ENCODE assay signal across 8 cellular contexts in genomic region chr21:45590726-45591618, GRCh38. TPM values are rescaled to one million over a fixed set of nuclear protein-coding genes. Genes with fewer than 3 reads are reported as not detected.
DNase-seq lines count a peak whose midpoint lies in the region; ATAC-seq, FAIRE-seq and TF ChIP-seq lines count a peak whose summit lies in the region.

No MANE protein-coding gene starts in this region.

- H3K4me2 ChIP-seq in MM.1S (ENCODE audit: low read depth, low read length) (peak overlapping the region; percentile 51), HepG2 (ENCODE audit: low read depth, low read length) (no peak overlapping the region)

- WGBS in HepG2 (ENCODE audit: low lambda C conversion rate) = 87% methylated on average over 34 of the region's 53 CpGs

- H3K36me3 ChIP-seq in MM.1S (replicated peaks; ENCODE audit: insufficient read depth, low read length) (no peaks in the 10 kb centered on the region), HepG2 (replicated peaks in 1 of 2; ENCODE audit: control insufficient read depth in 1 of 2, insufficient read depth in 2 of 2, low read length in 2 of 2) (no peaks in the 10 kb centered on the region)

- H3F3A ChIP-seq in MM.1S (ENCODE audit: insufficient read depth, low read length) = 0 out of 2 replicates have a peak, but pooled peaks cover 4% of the 10 kb centered on the region

- DNase-seq in GM12864 (ENCODE audit: low read depth) (no peak), MM.1S (no peak), HepG2 (ENCODE audit: low spot score) (no peak), NCI-H1092 treated with DMSO at 0.1 percent for 48 hours (lab: John Stamatoyannopoulos, UW) (no peak), dedifferentiated amniotic fluid mesenchymal stem cell (ENCODE audit: extremely low spot score) (no peak)
- peak; percentile 68 for DNase-seq in activated naive CD4-positive, alpha-beta T cell treated with anti-CD3 and anti-CD28 coated beads, Interleukin-2, amount 10 ng/mL, durations not matched to agents 7 days and 5 days
- DNase-seq in stimulated activated naive CD4-positive, alpha-beta T cell (lab: John Stamatoyannopoulos, UW) = peak; percentile 60 to 84 (median 75)

- H3K36me3 Mint-ChIP-seq in activated naive CD4-positive, alpha-beta T cell treated with anti-CD3 and anti-CD28 coated beads, Interleukin-2, amount 10 ng/mL, durations not matched to agents 7 days and 5 days = no peaks in the 10 kb centered on the region

- peaks cover 23% of the 10 kb centered on the region for H3K9me3 Mint-ChIP-seq in activated naive CD4-positive, alpha-beta T cell treated with anti-CD3 and anti-CD28 coated beads, Interleukin-2, amount 10 ng/mL, durations not matched to agents 7 days and 5 days

- H3K4me3 ChIP-seq in GM12864 (ENCODE audit: low read depth, low read length) (peak overlapping the region; percentile 37), MM.1S (ENCODE audit: low read length) (peak overlapping the region; percentile 30; the same call in 1 of the 2 replicates), HepG2 (replicated peaks in 1 of 3; ENCODE audit: insufficient read depth in 1 of 3, low read depth in 2 of 3, low read length in 3 of 3) (no peak overlapping the region)

- peak; percentile 52 for FAIRE-seq in HepG2 (lab: Jason Lieb, UNC)

- H3K27me3 Mint-ChIP-seq in activated naive CD4-positive, alpha-beta T cell treated with anti-CD3 and anti-CD28 coated beads, Interleukin-2, amount 10 ng/mL, durations not matched to agents 7 days and 5 days = peaks cover 19% of the 10 kb centered on the region

- H3K4me1 Mint-ChIP-seq in activated naive CD4-positive, alpha-beta T cell treated with anti-CD3 and anti-CD28 coated beads, Interleukin-2, amount 10 ng/mL, durations not matched to agents 7 days and 5 days = peaks cover 10% of the 10 kb centered on the region

- TF ChIP-seq POLR2A in HepG2 (IDR thresholded peaks at IDR 0.05; ENCODE audit: insufficient read depth in 1 of 2, low read depth in 2 of 2, low read length in 2 of 2) = no peak

- POLR2A ChIA-PET in HepG2 (lab: Yijun Ruan, JAX) = no interaction called here

- peak overlapping the region; percentile 8 for H3K4me3 Mint-ChIP-seq in activated naive CD4-positive, alpha-beta T cell treated with anti-CD3 and anti-CD28 coated beads, Interleukin-2, amount 10 ng/mL, durations not matched to agents 7 days and 5 days

- TF ChIP-seq EP300 in HepG2 (IDR thresholded peaks at IDR 0.05; ENCODE audit: low read depth in 2 of 2, low read length in 2 of 2) (no peak), HepG2 (CRISPR knock-in tag; IDR thresholded peaks at IDR 0.05; ENCODE audit: borderline replicate concordance) (no peak)

- no peaks in the 10 kb centered on the region for H3K9me2 ChIP-seq in MM.1S (replicated peaks; ENCODE audit: insufficient read depth, low read length)

- intact Hi-C loops in HepG2 (cut with micrococcal nuclease; ENCODE audit: unreplicated experiment) = no loop called here

- ATAC-seq in HepG2 = peak; percentile 32; the same call in 2 of the 3 replicates
- ATAC-seq in HG03108 (IDR thresholded peaks at IDR 0.05; ENCODE audit: unreplicated experiment) = no peak

- no peaks in the 10 kb centered on the region for H3K9me3 ChIP-seq in MM.1S (replicated peaks; ENCODE audit: insufficient read depth, low read length)
- peaks cover 9% of the 10 kb centered on the region for H3K9me3 ChIP-seq in HepG2 (ENCODE audit: low read length)

- no peak for TF ChIP-seq RAD21 in HepG2 (CRISPR knock-in tag; IDR thresholded peaks at IDR 0.05)

- CTCF ChIA-PET in activated naive CD4-positive, alpha-beta T cell treated with anti-CD3 and anti-CD28 coated beads, Interleukin-2, amount 10 ng/mL, durations not matched to agents 7 days and 5 days (lab: Charles Lee) = no interaction called here
- CTCF ChIA-PET in HepG2 (lab: Yijun Ruan, JAX; ENCODE audit: low intra/inter-chr PET ratio, low total read pairs) = no interaction called here

- BruUV-seq in HepG2 (replicated peaks; lab: Mats Ljungman, UMichigan) = no TSS peak

- no peak overlapping the region for H3K27ac Mint-ChIP-seq in activated naive CD4-positive, alpha-beta T cell treated with anti-CD3 and anti-CD28 coated beads, Interleukin-2, amount 10 ng/mL, durations not matched to agents 7 days and 5 days

- H3K9ac ChIP-seq in MM.1S (ENCODE audit: low read length) (no peak overlapping the region), HepG2 (ENCODE audit: insufficient read depth, low read depth, low read length) (no peak overlapping the region)

- H3K79me2 ChIP-seq in MM.1S (ENCODE audit: low read length) = no peaks in the 10 kb centered on the region
- H3K79me2 ChIP-seq in HepG2 (ENCODE audit: insufficient read depth, low read length) = no peaks in the 10 kb centered on the region

- H2AFZ ChIP-seq in MM.1S (ENCODE audit: low read length) (no peak overlapping the region), HepG2 (ENCODE audit: low read length) (no peak overlapping the region)

- H3K4me1 ChIP-seq in MM.1S (ENCODE audit: low read length) = peaks cover 11% of the 10 kb centered on the region
- H3K4me1 ChIP-seq in HepG2 (ENCODE audit: insufficient read depth, low read length) = no peaks in the 10 kb centered on the region

- in situ Hi-C loops in HepG2 (cut with HindIII; ENCODE audit: extremely low pct_ligation_motif_present, low pct_unique_long_range_greater_than_20kb) = no loop called here

- H3K27me3 ChIP-seq in MM.1S (replicated peaks; ENCODE audit: insufficient read depth, low read length) (peaks cover 79% of the 10 kb centered on the region), HepG2 (ENCODE audit: control insufficient read depth in 1 of 2, insufficient read depth in 2 of 2, low read length in 2 of 2) (peaks cover 0 to 2% of the 10 kb centered on the region in 2 experiments; a peak in 1 of 5 replicates)

- TF ChIP-seq CTCF in GM12864 (IDR thresholded peaks at IDR 0.05; ENCODE audit: low read depth, low read length, missing control alignments) (no peak), MM.1S (IDR thresholded peaks at IDR 0.05; ENCODE audit: low read length) (no peak), HepG2 (CRISPR knock-in tag; IDR thresholded peaks at IDR 0.05) (no peak)

- no peak overlapping the region for H3K27ac ChIP-seq in MM.1S (ENCODE audit: low read length)
- no peak overlapping the region for H3K27ac ChIP-seq in HepG2 (ENCODE audit: extremely low read length, insufficient read depth, low read length)

- H4K20me1 ChIP-seq in MM.1S (ENCODE audit: insufficient read depth, low read length) (no peaks in the 10 kb centered on the region), HepG2 (ENCODE audit: insufficient read depth, low read length) (no peaks in the 10 kb centered on the region)

TF ChIP-seq in HepG2, 621 proteins besides CTCF, POLR2A, EP300 and RAD21:
- TF ChIP-seq LCORL (IDR thresholded peaks at IDR 0.05) (peak; percentile 19; the same call in 1 of the 2 replicates), LCORL (CRISPR knock-in tag; IDR thresholded peaks at IDR 0.05) (no peak), SP1 (IDR thresholded peaks at IDR 0.05) (no peak), SP1 (CRISPR knock-in tag; IDR thresholded peaks at IDR 0.05) (no peak)

RNA-seq across cellular contexts. Expression of gene SLC19A1, which starts 48.7 kb away (rescaled TPM):
- 12.6 and 21.8 TPM in 2 replicates for total RNA-seq in HepG2 (2016; rRNA removed; fragmentation: Illumina TruSeq; extraction: Trizol)
- 4.8 and 5.6 TPM in 2 replicates for total RNA-seq in HepG2 (2016; cell fraction: cytosol; rRNA removed; fragmentation: Illumina TruSeq; extraction: Trizol; ENCODE audit: low read depth)
- total RNA-seq in HepG2 (2016; cell fraction: insoluble cytoplasmic fraction; rRNA removed; fragmentation: Illumina TruSeq; extraction: Trizol) = 11.0 and 23.6 TPM in 2 replicates
- 10.8 TPM in 2 replicates for total RNA-seq in HepG2 (2016; cell fraction: membrane; rRNA removed; fragmentation: Illumina TruSeq; extraction: Trizol)
- total RNA-seq in HepG2 (2016; cell fraction: nucleus; rRNA removed; fragmentation: Illumina TruSeq; extraction: Trizol) = 21.2 and 27.4 TPM in 2 replicates
- polyA plus RNA-seq in HepG2 (2011; rRNA removed) = 23.0 and 31.0 TPM in 2 replicates
- 14.5 and 24.7 TPM in 2 replicates for polyA plus RNA-seq in HepG2 (2011; cell fraction: cytosol; rRNA removed)
- 49.0 and 62.1 TPM in 2 replicates for polyA plus RNA-seq in HepG2 (2011; cell fraction: nucleus; rRNA removed)
- polyA plus RNA-seq in HepG2 (2012) = 18.0 and 36.8 TPM in 2 replicates
- polyA plus RNA-seq in HepG2 (2016; cell fraction: cytosol; fragmentation: Illumina TruSeq; extraction: Trizol; ENCODE audit: low read depth) = 3.7 and 4.0 TPM in 2 replicates
- 11.1 and 13.0 TPM in 2 replicates for polyA plus RNA-seq in HepG2 (2016; cell fraction: insoluble cytoplasmic fraction; fragmentation: Illumina TruSeq; extraction: Trizol; ENCODE audit: low read depth)
- polyA plus RNA-seq in HepG2 (2016; cell fraction: membrane; fragmentation: Illumina TruSeq; extraction: Trizol; ENCODE audit: low read depth) = 6.4 and 7.2 TPM in 2 replicates
- polyA plus RNA-seq in HepG2 (2016; cell fraction: nucleus; fragmentation: Illumina TruSeq; extraction: Trizol; ENCODE audit: insufficient read depth, low read depth) = 44.5 and 46.0 TPM in 2 replicates
- 42.0 and 128 TPM in 2 replicates for polyA minus RNA-seq in HepG2 (2011; rRNA and poly(A)+ RNA removed; ENCODE audit: low replicate concordance)
- 32.2 and 34.4 TPM in 2 replicates for polyA minus RNA-seq in HepG2 (2011; cell fraction: cytosol; rRNA and poly(A)+ RNA removed)
- polyA minus RNA-seq in HepG2 (2011; cell fraction: nucleus; rRNA and poly(A)+ RNA removed) = 12.2 and 14.7 TPM in 2 replicates

RNA-seq across cellular contexts. Expression of gene PCBP3, which starts 52.6 kb away (rescaled TPM):
- total RNA-seq in HepG2 (2016; rRNA removed; fragmentation: Illumina TruSeq; extraction: Trizol) = not detected in 2 replicates
- total RNA-seq in HepG2 (2016; cell fraction: cytosol; rRNA removed; fragmentation: Illumina TruSeq; extraction: Trizol; ENCODE audit: low read depth) = not detected in 2 replicates
- total RNA-seq in HepG2 (2016; cell fraction: insoluble cytoplasmic fraction; rRNA removed; fragmentation: Illumina TruSeq; extraction: Trizol) = not detected in 2 replicates
- total RNA-seq in HepG2 (2016; cell fraction: membrane; rRNA removed; fragmentation: Illumina TruSeq; extraction: Trizol) = not detected in 2 replicates
- not detected in 2 replicates for total RNA-seq in HepG2 (2016; cell fraction: nucleus; rRNA removed; fragmentation: Illumina TruSeq; extraction: Trizol)
- not detected in 2 replicates for polyA plus RNA-seq in HepG2 (2011; rRNA removed)
- polyA plus RNA-seq in HepG2 (2011; cell fraction: cytosol; rRNA removed) = not detected in 2 replicates
- not detected in 2 replicates for polyA plus RNA-seq in HepG2 (2011; cell fraction: nucleus; rRNA removed)
- not detected in 2 replicates for polyA plus RNA-seq in HepG2 (2012)
- not detected in 2 replicates for polyA plus RNA-seq in HepG2 (2016; cell fraction: cytosol; fragmentation: Illumina TruSeq; extraction: Trizol; ENCODE audit: low read depth)
- polyA plus RNA-seq in HepG2 (2016; cell fraction: insoluble cytoplasmic fraction; fragmentation: Illumina TruSeq; extraction: Trizol; ENCODE audit: low read depth) = not detected in 2 replicates
- not detected in 2 replicates for polyA plus RNA-seq in HepG2 (2016; cell fraction: membrane; fragmentation: Illumina TruSeq; extraction: Trizol; ENCODE audit: low read depth)
- not detected in 2 replicates for polyA plus RNA-seq in HepG2 (2016; cell fraction: nucleus; fragmentation: Illumina TruSeq; extraction: Trizol; ENCODE audit: insufficient read depth, low read depth)
- polyA minus RNA-seq in HepG2 (2011; rRNA and poly(A)+ RNA removed; ENCODE audit: low replicate concordance) = not detected in 2 replicates
- not detected in 2 replicates for polyA minus RNA-seq in HepG2 (2011; cell fraction: cytosol; rRNA and poly(A)+ RNA removed)
- polyA minus RNA-seq in HepG2 (2011; cell fraction: nucleus; rRNA and poly(A)+ RNA removed) = not detected in 2 replicates

Comparison
In these comparisons a context has a peak if more than half of its experiments do, and no peak if none do; other contexts are left out.
1. DNase-seq: peak in activated naive CD4-positive, alpha-beta T cell treated with anti-CD3 and anti-CD28 coated beads, Interleukin-2, amount 10 ng/mL, durations not matched to agents 7 days and 5 days (single experiment) and stimulated activated naive CD4-positive, alpha-beta T cell (6 of 6); none in GM12864 (single experiment), MM.1S (single experiment), HepG2 (single experiment), NCI-H1092 treated with DMSO at 0.1 percent for 48 hours (single experiment) and dedifferentiated amniotic fluid mesenchymal stem cell (single experiment).
2. H3K4me3 ChIP-seq: peak in GM12864 (single experiment) and MM.1S (single experiment); none in HepG2 (0 of 3).